18 cellular contexts compared by ENCODE assay signal in the genomic region with DNA sequence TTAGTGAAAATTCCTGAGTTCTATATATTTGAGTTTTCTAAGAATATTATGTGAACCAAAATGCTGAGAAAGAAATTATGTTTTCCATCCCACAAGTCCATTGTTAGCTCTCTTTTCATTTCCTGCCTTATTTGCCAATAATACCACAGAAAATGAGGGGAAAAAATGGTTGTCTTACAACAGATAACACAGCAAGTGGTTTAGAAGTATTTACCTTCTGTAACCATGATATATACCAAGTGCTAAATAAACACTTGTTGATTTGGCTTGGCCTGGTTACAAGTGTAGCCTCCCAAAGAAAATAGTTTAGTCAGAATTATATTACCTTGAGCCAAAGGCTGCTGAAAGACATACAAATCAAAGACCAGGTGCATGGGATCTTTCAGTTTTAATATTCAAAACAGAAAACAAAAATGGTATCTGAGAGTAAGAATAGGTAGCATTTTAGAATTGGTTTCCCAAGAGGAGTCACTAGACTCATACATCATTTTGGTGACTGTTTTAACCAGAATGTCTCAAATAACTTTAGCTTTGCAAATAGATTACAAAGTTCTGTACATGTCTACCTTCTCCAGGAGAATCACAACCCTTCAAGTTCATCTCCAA.
A peak's percentile ranks its signal among the peaks of the same experiment; 100 is the strongest.
DNase-seq lines count a peak whose midpoint lies in the region; ATAC-seq and TF ChIP-seq lines count a peak whose summit lies in the region.
"Had no signal": no experiment of that assay in that cellular context is flagged by ENCODE, and none has a peak within 500 bp of the region (broad histone marks: within the 10 kb centered on the region; RNA-seq: fewer than 3 reads in every experiment).

No MANE protein-coding gene starts in this region.

- intact Hi-C loops in esophagus muscularis mucosa (cut with DNase I), result no loop called here

- no peaks in the 10 kb centered on the region for H3K4me1 ChIP-seq in esophagus muscularis mucosa

- H3K4me3 ChIP-seq in astrocyte of the spinal cord (ENCODE audit: low read depth, low read length) (no peak overlapping the region), esophagus muscularis mucosa (no peak overlapping the region)
- H3K4me3 ChIP-seq: GM23338, HAP-1 had no signal

- peaks cover 0 to 10% (median 9%) of the 10 kb centered on the region in 4 donors for H3K9me3 ChIP-seq in esophagus muscularis mucosa
- H3K9me3 ChIP-seq: HAP-1 had no signal

- in situ Hi-C loops in astrocyte of the spinal cord (cut with HindIII; ENCODE audit: low sequenced_read_pairs), result no loop called here

- TF ChIP-seq CTCF in astrocyte of the spinal cord (IDR thresholded peaks at IDR 0.05; ENCODE audit: low read depth, low read length), result no peak
- no peak for TF ChIP-seq CTCF in esophagus muscularis mucosa (IDR thresholded peaks at IDR 0.05)

- TF ChIP-seq POLR2A in esophagus muscularis mucosa (IDR thresholded peaks at IDR 0.05; ENCODE audit: low read depth), result no peak

- DNase-seq in NCI-H1105 treated with DMSO at 0.1 percent for 48 hours (lab: John Stamatoyannopoulos, UW) (peak; percentile 36), NCI-H1105 (lab: John Stamatoyannopoulos, UW) (no peak), NCI-H2029 (lab: John Stamatoyannopoulos, UW) (peak; percentile 49), astrocyte of the spinal cord (ENCODE audit: low read depth, low spot score) (peak; percentile 29), esophagus muscularis mucosa (ENCODE audit: extremely low spot score) (no peak), LoVo (ENCODE audit: low spot score) (no peak), foreskin melanocyte (no peak)
- DNase-seq: DND-41, Karpas-422, NCI-H1694 treated with DMSO at 0.1 percent for 48 hours, NCI-H226, NCI-H524 treated with DMSO at 0.1 percent for 48 hours, PC-3, RPMI8226, SHP77 had no signal

- H3K36me3 ChIP-seq in esophagus muscularis mucosa, result no peaks in the 10 kb centered on the region
- H3K36me3 ChIP-seq: HAP-1 had no signal

- no peak for TF ChIP-seq EP300 in esophagus muscularis mucosa (IDR thresholded peaks at IDR 0.05)

- ATAC-seq in GM19395 (IDR thresholded peaks at IDR 0.05; ENCODE audit: unreplicated experiment), result peak; percentile 54
- ATAC-seq: GM23338, PC-3 had no signal

- no peaks in the 10 kb centered on the region for H3K27me3 ChIP-seq in esophagus muscularis mucosa

- H3K27ac ChIP-seq in esophagus muscularis mucosa (replicated peaks in 1 of 4), result no peak overlapping the region

Comparison
In these comparisons a context has a peak if more than half of its experiments do, and no peak if none do; other contexts are left out.
1. DNase-seq: peak in NCI-H1105 treated with DMSO at 0.1 percent for 48 hours (single experiment), NCI-H2029 (single experiment) and astrocyte of the spinal cord (single experiment); none in NCI-H1105 (single experiment), esophagus muscularis mucosa (single experiment), LoVo (single experiment) and foreskin melanocyte (single experiment).